10 cellular contexts compared by ENCODE assay signal in genomic region chr6:30159988-30160387, GRCh38. TPM values are rescaled to one million over a fixed set of nuclear protein-coding genes. Genes with fewer than 3 reads are reported as not detected.
"Had no signal": no experiment of that assay in that cellular context is flagged by ENCODE, and none has a peak within 500 bp of the region (broad histone marks: within the 10 kb centered on the region; RNA-seq: fewer than 3 reads in every experiment).

No MANE protein-coding gene starts in this region.

- H3K4me3 ChIP-seq: K562 had no signal

- ATAC-seq: HepG2, K562 had no signal

- DNase-seq: IMR-90, KBM-7, KG1 had no signal

- H3K27ac Mint-ChIP-seq: IgD-negative memory B cell had no signal

- H3K27ac ChIP-seq: HL-60, KMS-11 had no signal

- H3K9me3 Mint-ChIP-seq: IgD-negative memory B cell had no signal

RNA-seq across cellular contexts. Expression of gene TRIM10, which starts 1.0 kb away (rescaled TPM):
- total RNA-seq: HT1080, IMR-90 had no signal

RNA-seq across cellular contexts. Expression of gene TRIM15, which starts 3.4 kb away (rescaled TPM):
- total RNA-seq: HT1080, IMR-90 had no signal

RNA-seq across cellular contexts. Expression of gene TRIM40, which starts 24.0 kb away (rescaled TPM):
- total RNA-seq: HepG2, HT-29, HT1080, IMR-90, K562 had no signal

RNA-seq across cellular contexts. Expression of gene TRIM31, which starts 47.1 kb away (rescaled TPM):
- total RNA-seq: IMR-90, K562 had no signal
